6 cellular contexts compared by ENCODE assay signal in genomic region chr12:56103066-56103711, GRCh38. TPM values are rescaled to one million over a fixed set of nuclear protein-coding genes. Genes with fewer than 3 reads are reported as not detected.
A peak's percentile ranks its signal among the peaks of the same experiment; 100 is the strongest.
DNase-seq lines count a peak whose midpoint lies in the region; ATAC-seq and TF ChIP-seq lines count a peak whose summit lies in the region.

No MANE protein-coding gene starts in this region.

- peak overlapping the region; percentile 90 for H3K4me3 ChIP-seq in AG10803 (ENCODE audit: low read length)
- peak overlapping the region; percentile 62 for H3K4me3 ChIP-seq in SJSA1
- H3K4me3 ChIP-seq in kidney epithelial cell (ENCODE audit: low read depth, low read length), result peak overlapping the region; percentile 76

- TF ChIP-seq CTCF in AG10803 (conservative IDR thresholded peaks at IDR 0.05; ENCODE audit: low read length), result no peak
- TF ChIP-seq CTCF in kidney epithelial cell (IDR thresholded peaks at IDR 0.05; ENCODE audit: insufficient read depth, low read length, poor library complexity, severe bottlenecking), result no peak

- ATAC-seq in HG03565 (IDR thresholded peaks at IDR 0.05; ENCODE audit: unreplicated experiment), result no peak

- H3K27ac ChIP-seq in SJSA1, result no peak overlapping the region

- H3K27me3 ChIP-seq in SJSA1 (replicated peaks), result no peaks in the 10 kb centered on the region; the same call in 1 of the 2 replicates
- no peaks in the 10 kb centered on the region for H3K27me3 ChIP-seq in kidney epithelial cell (ENCODE audit: control insufficient read depth, insufficient read depth, low read length)

- peaks cover 9% of the 10 kb centered on the region; the same call in 1 of the 2 replicates for H3K4me1 ChIP-seq in SJSA1 (replicated peaks)

- no peaks in the 10 kb centered on the region for H3K9me3 ChIP-seq in SJSA1 (replicated peaks)

- DNase-seq in AG10803 (ENCODE audit: low read depth) (no peak), SJSA1 (ENCODE audit: low read depth in 1 of 2, low spot score in 2 of 2) (no peak), kidney epithelial cell (ENCODE audit: low read depth) (no peak), NCI-H1417 treated with DMSO at 0.1 percent for 48 hours (lab: John Stamatoyannopoulos, UW) (no peak)
- no peak for DNase-seq in stimulated activated CD4-positive, alpha-beta T cell treated with anti-CD3 and anti-CD28 coated beads, Interleukin-2, amount 100 ng/mL, for 48 hours

- H3K36me3 ChIP-seq in SJSA1 (peaks cover 30% of the 10 kb centered on the region), kidney epithelial cell (ENCODE audit: control insufficient read depth, insufficient read depth, low read length) (no peaks in the 10 kb centered on the region)

RNA-seq across cellular contexts. Expression of gene PA2G4, which starts 1.2 kb away (rescaled TPM):
- total RNA-seq in SJSA1 (2014; rRNA removed; shearing (Covaris generic)), result 204 and 249 TPM in 2 replicates
- total RNA-seq in kidney epithelial cell, result 149 and 179 TPM in 2 replicates

RNA-seq across cellular contexts. Expression of gene RPL41, which starts 13.2 kb away (rescaled TPM):
- total RNA-seq in SJSA1 (2014; rRNA removed; shearing (Covaris generic)), result 1,215 and 2,760 TPM in 2 replicates
- total RNA-seq in kidney epithelial cell, result 2,735 and 3,237 TPM in 2 replicates

RNA-seq across cellular contexts. Expression of gene ZC3H10, which starts 14.9 kb away (rescaled TPM):
- total RNA-seq in SJSA1 (2014; rRNA removed; shearing (Covaris generic)), result 3.6 and 7.3 TPM in 2 replicates
- 3.0 and 4.7 TPM in 2 replicates for total RNA-seq in kidney epithelial cell

RNA-seq across cellular contexts. Expression of gene ERBB3, which starts 23.2 kb away (rescaled TPM):
- total RNA-seq in SJSA1 (2014; rRNA removed; shearing (Covaris generic)), result not detected in 2 replicates
- total RNA-seq in kidney epithelial cell, result 12.3 and 17.3 TPM in 2 replicates

RNA-seq across cellular contexts. Expression of gene ESYT1, which starts 24.9 kb away (rescaled TPM):
- total RNA-seq in SJSA1 (2014; rRNA removed; shearing (Covaris generic)), result 138 and 170 TPM in 2 replicates
- 213 and 309 TPM in 2 replicates for total RNA-seq in kidney epithelial cell
